8 cellular contexts compared by ENCODE assay signal in the genomic region with DNA sequence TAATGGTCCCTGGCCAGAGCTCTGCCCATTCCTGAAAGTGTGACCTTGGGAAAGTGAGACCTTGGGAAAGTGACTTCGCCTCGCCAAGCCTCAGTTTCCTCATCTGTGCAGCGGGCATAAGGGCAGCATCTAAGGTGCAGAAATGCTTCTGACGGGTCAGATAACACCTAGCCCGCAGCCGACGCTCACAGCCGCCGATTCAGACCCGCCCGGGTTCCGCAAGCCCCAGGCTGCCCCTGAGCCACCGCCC. TPM values are rescaled to one million over a fixed set of nuclear protein-coding genes. Genes with fewer than 3 reads are reported as not detected.
DNase-seq lines count a peak whose midpoint lies in the region; ATAC-seq and TF ChIP-seq lines count a peak whose summit lies in the region.

No MANE protein-coding gene starts in this region.

- no peaks in the 10 kb centered on the region for H3K9me3 ChIP-seq in mesenchymal stem cell (ENCODE audit: control insufficient read depth, low read length)

- H4K91ac ChIP-seq in mesenchymal stem cell (ENCODE audit: low read length) = peak overlapping the region; percentile 71

- peak overlapping the region in 1 of 2 experiments; percentile 51 for H2BK12ac ChIP-seq in mesenchymal stem cell (ENCODE audit: low read length in 2 of 2)

- peak overlapping the region; percentile 12 for H4K8ac ChIP-seq in mesenchymal stem cell (ENCODE audit: low read length)

- H3K18ac ChIP-seq in mesenchymal stem cell (ENCODE audit: low read depth in 1 of 2, low read length in 2 of 2) = peak overlapping the region; percentile 61 to 73

- H2BK5ac ChIP-seq in mesenchymal stem cell (ENCODE audit: low read depth, low read length, poor library complexity, severe bottlenecking) = no peak overlapping the region

- H2AFZ ChIP-seq in mesenchymal stem cell (ENCODE audit: low read depth, low read length) = no peak overlapping the region

- no peak for TF ChIP-seq CTCF in brain (conservative IDR thresholded peaks at IDR 0.05)

- H3K4me3 Mint-ChIP-seq in brain = peak overlapping the region; percentile 90 to 99 (median 92)

- peaks cover 38% of the 10 kb centered on the region for H3K27me3 Mint-ChIP-seq in brain

- no peaks in the 10 kb centered on the region for H3K9me3 Mint-ChIP-seq in brain

- peak; percentile 20 for ATAC-seq in GM19397 (IDR thresholded peaks at IDR 0.05; ENCODE audit: unreplicated experiment)
- peak; percentile 16 for ATAC-seq in HG03520 (IDR thresholded peaks at IDR 0.05; ENCODE audit: unreplicated experiment)
- no peak for ATAC-seq in GM21381 (IDR thresholded peaks at IDR 0.05; ENCODE audit: unreplicated experiment)

- H3K23ac ChIP-seq in mesenchymal stem cell (ENCODE audit: low read length in 2 of 2) = peak overlapping the region in 1 of 2 experiments; percentile 87

- peak overlapping the region; percentile 86 for H3K9ac ChIP-seq in mesenchymal stem cell (ENCODE audit: low read length)

- peaks cover 56% of the 10 kb centered on the region for H3K4me1 Mint-ChIP-seq in brain

- H2AK5ac ChIP-seq in mesenchymal stem cell (ENCODE audit: low read length, severe bottlenecking) = no peak overlapping the region

- H3K36me3 ChIP-seq in mesenchymal stem cell (ENCODE audit: control insufficient read depth in 1 of 2, insufficient read depth in 2 of 2, low read depth in 1 of 2, low read length in 2 of 2) = peaks cover 6 to 7% of the 10 kb centered on the region in 2 experiments

- H3K4ac ChIP-seq in mesenchymal stem cell (ENCODE audit: low read depth in 1 of 2, low read length in 2 of 2) = peak overlapping the region; percentile 46 to 90

- DNase-seq in mesenchymal stem cell (no peak), HEK293T (ENCODE audit: extremely low spot score) (no peak), DMS153 (lab: John Stamatoyannopoulos, UW) (no peak), SW480 (ENCODE audit: low spot score) (no peak)

- peak overlapping the region; percentile 71 to 94 (median 86) for H3K27ac Mint-ChIP-seq in brain

- H3K27me3 ChIP-seq in mesenchymal stem cell (ENCODE audit: control insufficient read depth in 1 of 2, insufficient read depth in 1 of 2, low read length in 2 of 2) = peaks cover 3 to 19% of the 10 kb centered on the region in 2 experiments

- H3K4me2 ChIP-seq in mesenchymal stem cell (ENCODE audit: low read length, poor library complexity, severe bottlenecking) = peak overlapping the region; percentile 90

- POLR2A ChIA-PET in HEK293T (lab: Yijun Ruan, JAX) = interaction anchor here (1.4 to 2.1 kb wide), 3 partner anchors 9 to 66 kb away, joined by 6 to 14 read pairs (median 7); no protein-coding TSS in a partner anchor

- H3K4me1 ChIP-seq in mesenchymal stem cell (ENCODE audit: control insufficient read depth, insufficient read depth, low read depth, low read length) = peaks cover 25% of the 10 kb centered on the region

- peak overlapping the region; percentile 44 for H2BK15ac ChIP-seq in mesenchymal stem cell (ENCODE audit: low read depth, poor library complexity, severe bottlenecking)

- CTCF ChIA-PET in HEK293T (lab: Yijun Ruan, JAX) = no interaction called here

- peak overlapping the region; percentile 88 to 89 for H3K4me3 ChIP-seq in mesenchymal stem cell (ENCODE audit: insufficient read depth in 1 of 2, low read depth in 1 of 2, low read length in 2 of 2)

- no peaks in the 10 kb centered on the region for H3K36me3 Mint-ChIP-seq in brain

- H2BK120ac ChIP-seq in mesenchymal stem cell (ENCODE audit: low read depth, low read length) = peak overlapping the region; percentile 81

- under 1% methylated on average over 13 of the region's 13 CpGs for WGBS in mesenchymal stem cell

- H3K14ac ChIP-seq in mesenchymal stem cell (ENCODE audit: low read length in 2 of 2) = peak overlapping the region in 1 of 2 experiments; percentile 78

- peaks cover 2% of the 10 kb centered on the region for H3K79me1 ChIP-seq in mesenchymal stem cell (replicated peaks; ENCODE audit: low read length, poor library complexity, severe bottlenecking)

- H3K27ac ChIP-seq in mesenchymal stem cell (ENCODE audit: low read length, poor library complexity, severe bottlenecking) = no peak overlapping the region

TF ChIP-seq in HEK293T, 16 proteins besides CTCF, POLR2A, EP300 and RAD21:
- TF ChIP-seq ARNT (IDR thresholded peaks at IDR 0.05) (no peak), NFRKB (IDR thresholded peaks at IDR 0.05) (no peak), FOXM1 (IDR thresholded peaks at IDR 0.05; ENCODE audit: borderline replicate concordance) (no peak), TARDBP (IDR thresholded peaks at IDR 0.05) (no peak), SP1 (IDR thresholded peaks at IDR 0.05) (no peak), ELF4 (IDR thresholded peaks at IDR 0.05) (no peak), SUZ12 (IDR thresholded peaks at IDR 0.05) (no peak), FOXK2 (IDR thresholded peaks at IDR 0.05) (no peak), HDGF (IDR thresholded peaks at IDR 0.05; ENCODE audit: borderline replicate concordance) (no peak), CTBP1 (IDR thresholded peaks at IDR 0.05; ENCODE audit: borderline replicate concordance) (no peak), LEF1 (IDR thresholded peaks at IDR 0.05; ENCODE audit: borderline replicate concordance) (no peak), FOXA1 (IDR thresholded peaks at IDR 0.05) (no peak), BHLHE40 (IDR thresholded peaks at IDR 0.05; ENCODE audit: borderline replicate concordance) (no peak), L3MBTL2 (conservative IDR thresholded peaks at IDR 0.05) (no peak), ZNF384 (IDR thresholded peaks at IDR 0.05) (no peak)
- TF ChIP-seq, protein P1, sequence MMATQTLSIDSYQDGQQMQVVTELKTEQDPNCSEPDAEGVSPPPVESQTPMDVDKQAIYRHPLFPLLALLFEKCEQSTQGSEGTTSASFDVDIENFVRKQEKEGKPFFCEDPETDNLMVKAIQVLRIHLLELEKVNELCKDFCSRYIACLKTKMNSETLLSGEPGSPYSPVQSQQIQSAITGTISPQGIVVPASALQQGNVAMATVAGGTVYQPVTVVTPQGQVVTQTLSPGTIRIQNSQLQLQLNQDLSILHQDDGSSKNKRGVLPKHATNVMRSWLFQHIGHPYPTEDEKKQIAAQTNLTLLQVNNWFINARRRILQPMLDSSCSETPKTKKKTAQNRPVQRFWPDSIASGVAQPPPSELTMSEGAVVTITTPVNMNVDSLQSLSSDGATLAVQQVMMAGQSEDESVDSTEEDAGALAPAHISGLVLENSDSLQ (IDR thresholded peaks at IDR 0.05) = no peak

RNA-seq across cellular contexts. Expression of a gene that starts 0.5 kb away (rescaled TPM):
- polyA plus RNA-seq in brain (ENCODE audit: insufficient read depth, low read depth, low replicate concordance) = 396 TPM
- 511 TPM for polyA plus RNA-seq in mesenchymal stem cell (2013, experiment 1 of 2)
- 515 TPM for polyA plus RNA-seq in mesenchymal stem cell (2013, experiment 2 of 2)
